Comparison of ENCODE assay signal across 24 cellular contexts in genomic region chr6:156713548-156713947, GRCh38.
"Had no signal": no experiment of that assay in that cellular context is flagged by ENCODE, and none has a peak within 500 bp of the region (broad histone marks: within the 10 kb centered on the region; RNA-seq: fewer than 3 reads in every experiment).

No MANE protein-coding gene starts in this region.

- ATAC-seq: Panc1, PC-3, SK-N-SH treated with all-trans-retinoic acid at 6 μM for 48 hours had no signal

- H3K36me3 Mint-ChIP-seq: IgD-negative memory B cell had no signal

- H3K9me3 Mint-ChIP-seq: IgD-negative memory B cell had no signal

- DNase-seq: KBM-7, MV-4-11, NCI-H1048, NCI-H1105 treated with DMSO at 0.1 percent for 48 hours, NCI-H1417 treated with DMSO at 0.1 percent for 48 hours, NCI-H146, NCI-H187, NCI-H2029, NCI-H2081 treated with DMSO at 0.1 percent for 48 hours, NCI-H2171, NCI-H226, NCI-H446, NCI-H510A, NCI-H524 treated with DMSO at 0.1 percent for 48 hours, NCI-H69, NCI-H774, PC-3, SHP77 had no signal

- H3K27ac ChIP-seq: HL-60, RWPE1 had no signal

- H3K27me3 Mint-ChIP-seq: IgD-negative memory B cell had no signal

- FAIRE-seq: HTR-8/SVneo had no signal
